ENCODE assay signal across 15 cellular contexts in the genomic region with DNA sequence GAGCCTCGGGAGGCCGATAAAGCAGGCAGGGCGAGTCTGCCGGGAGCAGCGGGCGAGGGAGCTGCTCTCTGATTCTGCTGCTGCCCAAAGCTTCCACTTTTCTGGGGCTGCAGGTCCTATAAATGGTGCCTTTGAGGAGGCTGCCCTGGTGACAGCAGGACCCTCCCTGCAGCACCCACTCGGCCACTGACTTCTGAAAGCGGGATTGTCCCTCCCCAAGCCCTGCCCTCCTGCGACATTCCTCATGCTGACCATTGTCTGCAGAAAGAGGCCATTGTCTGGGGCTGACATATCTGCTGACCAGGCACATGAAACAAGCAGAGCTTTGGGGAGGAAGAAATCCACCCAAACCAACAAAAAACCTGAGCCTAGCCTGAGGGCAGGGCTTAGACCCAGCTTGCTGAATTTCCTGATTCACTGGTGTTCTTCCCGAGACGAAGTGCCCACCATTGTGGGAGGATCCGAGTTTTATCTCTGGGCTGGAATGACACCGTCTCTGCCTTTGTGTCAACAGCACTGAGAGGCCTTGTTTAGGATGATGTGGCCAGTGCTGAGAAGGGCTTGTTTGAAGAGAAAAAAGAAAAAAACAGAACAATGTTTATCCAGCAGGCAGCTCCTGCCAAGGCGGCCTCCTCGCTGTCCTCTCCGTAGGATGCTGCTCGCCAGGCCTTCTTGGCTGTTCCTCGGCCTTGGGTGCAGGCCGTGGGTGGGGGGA.
DNase-seq lines count a peak whose midpoint lies in the region; ATAC-seq, FAIRE-seq and TF ChIP-seq lines count a peak whose summit lies in the region.
"Had no signal": no experiment of that assay in that cellular context is flagged by ENCODE, and none has a peak within 500 bp of the region (broad histone marks: within the 10 kb centered on the region; RNA-seq: fewer than 3 reads in every experiment).

No MANE protein-coding gene starts in this region.

- TF ChIP-seq POLR2A in H1 (IDR thresholded peaks at IDR 0.05; ENCODE audit: control extremely low read depth in 1 of 2, low read depth in 2 of 2, low read length in 2 of 2) (no peak), tibial nerve (IDR thresholded peaks at IDR 0.05) (peak in 1 of 2 donors; percentile 15)

- H3K9ac ChIP-seq in H1 (replicated peaks in 1 of 4; ENCODE audit: extremely low read depth in 1 of 4, low read depth in 3 of 4, low read length in 3 of 4) = no peak overlapping the region

- POLR2A ChIA-PET in H1 (lab: Charles Lee; ENCODE audit: partially characterized antibody) = interaction anchor here (1.5 kb wide), 1 partner anchor 128 kb away, joined by 4 read pairs; no protein-coding TSS in a partner anchor

- peaks cover 2% of the 10 kb centered on the region; the same call in 1 of the 2 replicates for H3K23me2 ChIP-seq in H1 (ENCODE audit: low read depth, low read length)

- no peak for DNase-seq in left ventricle myocardium inferior
- no peak for DNase-seq in right atrium auricular region (ENCODE audit: low spot score)
- DNase-seq in H1 (ENCODE audit: low read depth in 1 of 2, low spot score in 2 of 2) = no peak
- DNase-seq in tibial nerve (ENCODE audit: low spot score in 2 of 2) = peak in 1 of 2 donors; percentile 19
- DNase-seq in activated naive CD4-positive, alpha-beta T cell treated with anti-CD3 and anti-CD28 coated beads, Interleukin-2, amount 10 ng/mL, durations not matched to agents 7 days and 5 days = no peak
- DNase-seq: activated B cell treated with CpG ODN at 0.5 μM for 24 hours; activated T-cell treated with anti-CD3 and anti-CD28 coated beads for 4 hours; DMS153; NCI-H2171 treated with DMSO at 0.1 percent for 48 hours; stimulated activated CD4-positive, alpha-beta T cell treated with anti-CD3 and anti-CD28 coated beads, Interleukin-1b, Interleukin-23, amount 100 ng/mL, for 48 hours; uterus had no signal

- TF ChIP-seq CTCF in left ventricle myocardium inferior (IDR thresholded peaks at IDR 0.05; ENCODE audit: borderline replicate concordance) (no peak), right atrium auricular region (IDR thresholded peaks at IDR 0.05) (no peak), H1 (IDR thresholded peaks at IDR 0.05; ENCODE audit: control extremely low read depth in 1 of 3, insufficient read depth in 1 of 3, low read depth in 1 of 3, low read length in 3 of 3) (no peak), nephron (IDR thresholded peaks at IDR 0.05; ENCODE audit: unreplicated experiment in 3 of 3) (no peak), tibial nerve (IDR thresholded peaks at IDR 0.05) (no peak)

- H4K5ac ChIP-seq in H1 (ENCODE audit: insufficient read length, low read depth, low read length) = no peak overlapping the region

- no peaks in the 10 kb centered on the region for H3K4me1 Mint-ChIP-seq in nephron
- H3K4me1 Mint-ChIP-seq in activated naive CD4-positive, alpha-beta T cell treated with anti-CD3 and anti-CD28 coated beads, Interleukin-2, amount 10 ng/mL, durations not matched to agents 7 days and 5 days = no peaks in the 10 kb centered on the region
- H3K4me1 Mint-ChIP-seq: activated B cell treated with CpG ODN at 0.5 μM for 24 hours had no signal

- H3K27me3 ChIP-seq in left ventricle myocardium inferior (ENCODE audit: low read depth) (no peaks in the 10 kb centered on the region), right atrium auricular region (no peaks in the 10 kb centered on the region), H1 (replicated peaks in 1 of 4; ENCODE audit: control insufficient read depth in 3 of 4, extremely low read depth in 1 of 4, insufficient read depth in 3 of 4, low read length in 3 of 4) (no peaks in the 10 kb centered on the region), tibial nerve (no peaks in the 10 kb centered on the region)
- H3K27me3 ChIP-seq: uterus had no signal

- peak overlapping the region; percentile 90 for H2BK20ac ChIP-seq in H1 (ENCODE audit: low read length)

- no peak overlapping the region for H4K91ac ChIP-seq in H1 (replicated peaks; ENCODE audit: insufficient read length, low read length)

- TF ChIP-seq RAD21 in H1 (IDR thresholded peaks at IDR 0.05 in 1 of 2, conservative IDR thresholded peaks at IDR 0.05 in 1 of 2; ENCODE audit: low read depth in 2 of 2, low read length in 2 of 2) = no peak

- no peak overlapping the region for H2BK5ac ChIP-seq in H1 (ENCODE audit: low read depth, low read length)

- H3K4me3 ChIP-seq in left ventricle myocardium inferior (no peak overlapping the region), right atrium auricular region (no peak overlapping the region), H1 (ENCODE audit: extremely low read depth in 1 of 4, insufficient read depth in 2 of 4, low read depth in 3 of 4, low read length in 4 of 4) (no peak overlapping the region), tibial nerve (peak overlapping the region in 1 of 4 donors; percentile 7)
- H3K4me3 ChIP-seq: uterus had no signal

- H3K18ac ChIP-seq in H1 (ENCODE audit: extremely low read depth, low read length) = peak overlapping the region; percentile 90

- CTCF ChIA-PET in H1 (lab: Charles Lee; ENCODE audit: partially characterized antibody) = interaction anchor here (0.8 to 2.0 kb wide), 9 partner anchors 16 to 272 kb away, joined by 3 to 9 read pairs (median 4); partner anchors contain the start of gene MYCN
- CTCF ChIA-PET in activated naive CD4-positive, alpha-beta T cell treated with anti-CD3 and anti-CD28 coated beads, Interleukin-2, amount 10 ng/mL, durations not matched to agents 7 days and 5 days (lab: Charles Lee) = no interaction called here

- peak overlapping the region; percentile 30; the same call in 1 of the 2 replicates for H2AFZ ChIP-seq in H1 (ENCODE audit: low read length)

- intact Hi-C loops in left ventricle myocardium inferior (cut with micrococcal nuclease) = no loop called here

- H3K14ac ChIP-seq in H1 (ENCODE audit: insufficient read length) = no peak overlapping the region

- ATAC-seq in GM18502 (IDR thresholded peaks at IDR 0.05; ENCODE audit: poor library complexity, unreplicated experiment) = no peak
- ATAC-seq in GM19463 (IDR thresholded peaks at IDR 0.05; ENCODE audit: unreplicated experiment) = no peak

- H4K8ac ChIP-seq in H1 (ENCODE audit: extremely low read depth, insufficient read depth, low read length) = no peak overlapping the region

- H3K79me1 ChIP-seq in H1 (ENCODE audit: low read depth, low read length) = no peaks in the 10 kb centered on the region

- no peak overlapping the region for H3K4me3 Mint-ChIP-seq in nephron
- H3K4me3 Mint-ChIP-seq in activated naive CD4-positive, alpha-beta T cell treated with anti-CD3 and anti-CD28 coated beads, Interleukin-2, amount 10 ng/mL, durations not matched to agents 7 days and 5 days = no peak overlapping the region
- H3K4me3 Mint-ChIP-seq: activated B cell treated with CpG ODN at 0.5 μM for 24 hours had no signal

- H2AK5ac ChIP-seq in H1 (ENCODE audit: low read depth, low read length) = peak overlapping the region; percentile 75; the same call in 1 of the 2 replicates

- H2BK12ac ChIP-seq in H1 (ENCODE audit: low read depth, low read length) = peak overlapping the region; percentile 40; the same call in 1 of the 2 replicates

- no peak for FAIRE-seq in H1 (lab: Jason Lieb, UNC)

- no peaks in the 10 kb centered on the region for H4K20me1 ChIP-seq in H1 (replicated peaks in 1 of 2; ENCODE audit: control insufficient read depth in 1 of 2, insufficient read depth in 2 of 2, low read length in 2 of 2)

- H3K27ac ChIP-seq in left ventricle myocardium inferior (replicated peaks) (peak overlapping the region; percentile 27), right atrium auricular region (no peak overlapping the region), H1 (ENCODE audit: low read depth, low read length) (no peak overlapping the region), tibial nerve (peak overlapping the region; percentile 60 to 91 (median 78))
- H3K27ac ChIP-seq: HL-60, uterus had no signal

- H3K56ac ChIP-seq in H1 (replicated peaks; ENCODE audit: insufficient read length, low read depth, low read length) = no peak overlapping the region

- H3K4me2 ChIP-seq in H1 (ENCODE audit: insufficient read depth in 1 of 2, low read depth in 2 of 2, low read length in 2 of 2) = no peak overlapping the region

- 88% methylated on average over 19 of the region's 19 CpGs; no CpG with 5 or more reads in 1 of the 2 experiments for WGBS in H1 (ENCODE audit: extremely low coverage in 1 of 2, insufficient coverage in 1 of 2, insufficient read length in 1 of 2, insufficient replicate concordance in 2 of 2, low coverage in 1 of 2, low lambda C conversion rate in 2 of 2, missing lambda C conversion rate in 1 of 2), 2 experiments
- WGBS in tibial nerve, 2 donors = 30 to 39% methylated on average over 19 of the region's 19 CpGs

- H2BK120ac ChIP-seq in H1 (replicated peaks; ENCODE audit: low read depth, low read length) = peak overlapping the region; percentile 71

- no peaks in the 10 kb centered on the region for H3K9me3 Mint-ChIP-seq in nephron
- H3K9me3 Mint-ChIP-seq in activated naive CD4-positive, alpha-beta T cell treated with anti-CD3 and anti-CD28 coated beads, Interleukin-2, amount 10 ng/mL, durations not matched to agents 7 days and 5 days = no peaks in the 10 kb centered on the region
- H3K9me3 Mint-ChIP-seq: activated B cell treated with CpG ODN at 0.5 μM for 24 hours had no signal

- H3K36me3 Mint-ChIP-seq in nephron (ENCODE audit: low read depth) = no peaks in the 10 kb centered on the region
- no peaks in the 10 kb centered on the region for H3K36me3 Mint-ChIP-seq in activated naive CD4-positive, alpha-beta T cell treated with anti-CD3 and anti-CD28 coated beads, Interleukin-2, amount 10 ng/mL, durations not matched to agents 7 days and 5 days

- no peaks in the 10 kb centered on the region for H3K36me3 ChIP-seq in left ventricle myocardium inferior
- H3K36me3 ChIP-seq in right atrium auricular region = no peaks in the 10 kb centered on the region
- H3K36me3 ChIP-seq in H1 (ENCODE audit: control insufficient read depth in 2 of 4, insufficient read depth in 4 of 4, low read length in 3 of 4) = no peaks in the 10 kb centered on the region
- no peaks in the 10 kb centered on the region for H3K36me3 ChIP-seq in tibial nerve
- H3K36me3 ChIP-seq: uterus had no signal

- H3K9me3 ChIP-seq in left ventricle myocardium inferior (replicated peaks) (no peaks in the 10 kb centered on the region), right atrium auricular region (no peaks in the 10 kb centered on the region), H1 (ENCODE audit: insufficient read depth in 2 of 2, low read depth in 1 of 2, low read length in 1 of 2) (no peaks in the 10 kb centered on the region), tibial nerve (no peaks in the 10 kb centered on the region)
- H3K9me3 ChIP-seq: uterus had no signal

- peaks cover 10% of the 10 kb centered on the region for H3K27me3 Mint-ChIP-seq in nephron (ENCODE audit: low read depth)
- no peaks in the 10 kb centered on the region for H3K27me3 Mint-ChIP-seq in activated naive CD4-positive, alpha-beta T cell treated with anti-CD3 and anti-CD28 coated beads, Interleukin-2, amount 10 ng/mL, durations not matched to agents 7 days and 5 days
- H3K27me3 Mint-ChIP-seq: activated B cell treated with CpG ODN at 0.5 μM for 24 hours had no signal

- TF ChIP-seq EP300 in H1 (IDR thresholded peaks at IDR 0.05; ENCODE audit: borderline replicate concordance in 1 of 2, low read depth in 2 of 2, low read length in 2 of 2) (no peak), tibial nerve (IDR thresholded peaks at IDR 0.05) (peak in 1 of 2 donors; percentile 84)

- H3K23ac ChIP-seq in H1 (ENCODE audit: insufficient read length) = no peak overlapping the region

- peak overlapping the region; percentile 81; the same call in 1 of the 2 replicates for H2BK15ac ChIP-seq in H1 (ENCODE audit: low read length)

- H3K4ac ChIP-seq in H1 (replicated peaks; ENCODE audit: insufficient read length, low read depth, low read length) = peak overlapping the region; percentile 27

- H3K27ac Mint-ChIP-seq in nephron = peak overlapping the region in 2 of 3 experiments; percentile 66 to 75
- H3K27ac Mint-ChIP-seq in activated naive CD4-positive, alpha-beta T cell treated with anti-CD3 and anti-CD28 coated beads, Interleukin-2, amount 10 ng/mL, durations not matched to agents 7 days and 5 days = no peak overlapping the region
- H3K27ac Mint-ChIP-seq: activated B cell treated with CpG ODN at 0.5 μM for 24 hours had no signal

- no peaks in the 10 kb centered on the region for H3K79me2 ChIP-seq in H1 (ENCODE audit: control insufficient read depth in 1 of 2, insufficient read depth in 2 of 2, low read length in 2 of 2)

- H3K4me1 ChIP-seq in left ventricle myocardium inferior (no peaks in the 10 kb centered on the region), right atrium auricular region (no peaks in the 10 kb centered on the region), H1 (replicated peaks in 1 of 4; ENCODE audit: control insufficient read depth in 3 of 4, insufficient read depth in 4 of 4, low read length in 3 of 4) (peaks cover 0 to 11% (median 6%) of the 10 kb centered on the region in 4 experiments; a peak in 6 of 7 replicates), tibial nerve (peaks cover 0 to 23% (median 10%) of the 10 kb centered on the region in 4 donors)
- H3K4me1 ChIP-seq: uterus had no signal

Comparison
In these comparisons a context has a peak if more than half of its experiments do, and no peak if none do; other contexts are left out.
1. H3K27ac ChIP-seq: peak in left ventricle myocardium inferior (single experiment) and tibial nerve (4 of 4); none in right atrium auricular region (0 of 2) and H1 (single experiment).